9 cellular contexts compared by ENCODE assay signal in the genomic region with DNA sequence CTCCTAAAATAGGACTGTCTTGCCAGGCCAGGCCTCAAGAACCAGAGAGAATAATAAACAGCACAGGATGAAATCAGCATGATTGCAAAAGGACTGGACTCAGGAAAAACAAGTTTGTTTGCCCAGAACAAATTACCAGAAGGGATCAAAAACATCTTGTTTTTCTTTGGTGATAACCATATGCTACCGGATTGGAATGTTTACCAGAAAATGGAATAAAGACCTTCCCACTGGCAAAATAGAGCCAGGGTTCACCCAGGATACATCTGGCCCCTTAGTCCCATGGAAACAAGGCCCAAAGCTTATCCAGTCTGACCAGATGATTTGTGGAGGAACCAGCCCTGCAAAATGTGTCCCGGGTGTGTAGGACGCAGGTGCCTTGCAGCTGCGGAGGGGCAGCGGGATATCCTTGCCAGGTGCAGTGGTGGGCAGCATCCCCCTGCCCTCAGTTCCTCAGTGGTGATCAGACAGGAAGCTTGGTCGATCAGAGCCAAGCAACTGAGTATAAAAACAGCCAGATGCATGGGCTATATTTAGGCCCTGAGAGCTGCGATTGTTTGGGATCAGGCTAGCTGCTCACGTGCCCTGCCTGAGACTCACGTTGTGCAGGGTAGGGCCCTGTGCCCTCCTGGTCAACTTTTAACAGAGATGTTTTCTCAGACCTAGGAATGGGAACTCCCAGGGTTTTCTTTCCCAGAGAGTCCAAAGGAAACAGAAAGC. TPM values are rescaled to one million over a fixed set of nuclear protein-coding genes. Genes with fewer than 3 reads are reported as not detected.
A peak's percentile ranks its signal among the peaks of the same experiment; 100 is the strongest.
DNase-seq lines count a peak whose midpoint lies in the region; ATAC-seq and TF ChIP-seq lines count a peak whose summit lies in the region.
"Had no signal": no experiment of that assay in that cellular context is flagged by ENCODE, and none has a peak within 500 bp of the region (broad histone marks: within the 10 kb centered on the region; RNA-seq: fewer than 3 reads in every experiment).

No MANE protein-coding gene starts in this region.

- H3K36me3 Mint-ChIP-seq in brain: peaks cover 7% of the 10 kb centered on the region

- H3K4me2 ChIP-seq in GM23248 (ENCODE audit: unreplicated experiment): no peak overlapping the region

- peak overlapping the region in 4 of 5 experiments; percentile 44 to 86 (median 67) for H3K27ac Mint-ChIP-seq in brain

- peak overlapping the region; percentile 55 for H3K9ac ChIP-seq in GM23248

- H2AFZ ChIP-seq in GM23248: peak overlapping the region; percentile 80

- ATAC-seq in left colon: peak; percentile 14
- ATAC-seq in GM21423 (IDR thresholded peaks at IDR 0.05; ENCODE audit: unreplicated experiment): no peak
- ATAC-seq in HG03469 (IDR thresholded peaks at IDR 0.05; ENCODE audit: unreplicated experiment): no peak

- 23 to 29% methylated on average over 9 of the region's 9 CpGs for WGBS in GM23248 (ENCODE audit: low coverage in 1 of 2, low lambda C conversion rate in 2 of 2, missing lambda C conversion rate in 2 of 2), 2 experiments

- H3K9me3 Mint-ChIP-seq in brain: no peaks in the 10 kb centered on the region

- intact Hi-C loops in left colon (cut with DNase I, micrococcal nuclease): no loop called here

- no peaks in the 10 kb centered on the region for H3K79me2 ChIP-seq in GM23248 (ENCODE audit: insufficient read depth)

- H3K27ac ChIP-seq in GM23248: peak overlapping the region; percentile 65

- peaks cover 39% of the 10 kb centered on the region for H3K4me1 Mint-ChIP-seq in brain

- H3K4me1 ChIP-seq in GM23248 (ENCODE audit: insufficient read depth): peaks cover 39% of the 10 kb centered on the region

- H3K4me3 Mint-ChIP-seq in brain: peak overlapping the region in 1 of 5 experiments; percentile 30

- DNase-seq in GM23248 (peak; percentile 55), left colon (peak in 1 of 2 donors; percentile 53), HuH-7.5 (ENCODE audit: low spot score) (no peak), NOMO-1 treated with dmso at 0.1 percent for 144 hours (lab: John Stamatoyannopoulos, UW; ENCODE audit: unreplicated experiment) (no peak)
- peak; percentile 18 for DNase-seq in stimulated activated CD8-positive, alpha-beta memory T cell treated with anti-CD3 and anti-CD28 coated beads, Interleukin-4, amount 100 ng/mL, for 48 hours
- DNase-seq: NCI-H446 treated with DMSO at 0.1 percent for 48 hours had no signal

- H3K27me3 Mint-ChIP-seq in brain: peaks cover 15% of the 10 kb centered on the region

- no peaks in the 10 kb centered on the region for H3K9me2 ChIP-seq in GM23248 (ENCODE audit: insufficient read depth)

- H3K9me3 ChIP-seq in GM23248 (ENCODE audit: low read depth): no peaks in the 10 kb centered on the region

- H3K4me3 ChIP-seq in GM23248: no peak overlapping the region

- no peaks in the 10 kb centered on the region for H3K36me3 ChIP-seq in GM23248 (ENCODE audit: low read depth)

- H3F3A ChIP-seq in GM23248 (ENCODE audit: insufficient read depth): peaks cover 24% of the 10 kb centered on the region

- TF ChIP-seq CTCF in brain (conservative IDR thresholded peaks at IDR 0.05): no peak

- no peaks in the 10 kb centered on the region for H4K20me1 ChIP-seq in GM23248 (ENCODE audit: insufficient read depth)

- no peaks in the 10 kb centered on the region for H3K27me3 ChIP-seq in GM23248 (replicated peaks; ENCODE audit: insufficient read depth)

- in situ Hi-C loops in GM23248 (cut with MboI): loop anchor here (25.0 kb wide), 1 partner anchor 1334 kb away; no protein-coding TSS in a partner anchor

RNA-seq across cellular contexts. Expression of a gene that starts 4.6 kb away (rescaled TPM):
- 14.0 and 15.5 TPM in 2 replicates for total RNA-seq in GM23248 (2014; rRNA removed; shearing (Covaris generic))
- polyA plus RNA-seq in GM23248 (2016; fragmentation: Nextera tagmentation; extraction: Ambion mirVana): 16.7 and 17.3 TPM in 2 replicates
- 20.2 TPM for polyA plus RNA-seq in brain (ENCODE audit: insufficient read depth, low read depth, low replicate concordance)
- total RNA-seq in left colon: 10 to 100 TPM in 1 of 2 donors, 1 to 10 TPM in 1; 9.8 to 15.7 TPM

RNA-seq across cellular contexts. Expression of a gene that starts 17.5 kb away (rescaled TPM):
- total RNA-seq in GM23248 (2014; rRNA removed; shearing (Covaris generic)): 7.0 and 10.1 TPM in 2 replicates
- polyA plus RNA-seq in GM23248 (2016; fragmentation: Nextera tagmentation; extraction: Ambion mirVana): 10.2 and 13.8 TPM in 2 replicates
- polyA plus RNA-seq in brain (ENCODE audit: insufficient read depth, low read depth, low replicate concordance): 33.5 TPM
- total RNA-seq in left colon: 10 to 100 TPM; 13.4 to 17.1 TPM

RNA-seq across cellular contexts. Expression of a gene that starts 36.5 kb away (rescaled TPM):
- 1.0 and 2.1 TPM in 2 replicates for total RNA-seq in GM23248 (2014; rRNA removed; shearing (Covaris generic))
- polyA plus RNA-seq in GM23248 (2016; fragmentation: Nextera tagmentation; extraction: Ambion mirVana) (2.3 and 2.9 TPM in 2 replicates), brain (ENCODE audit: insufficient read depth, low read depth, low replicate concordance) (23.9 TPM)
- 10 to 100 TPM; 29.4 to 44.7 TPM for total RNA-seq in left colon

Comparison
In these comparisons a context has a peak if more than half of its experiments do, and no peak if none do; other contexts are left out.
1. DNase-seq: peak in GM23248 (single experiment) and stimulated activated CD8-positive, alpha-beta memory T cell treated with anti-CD3 and anti-CD28 coated beads, Interleukin-4, amount 100 ng/mL, for 48 hours (single experiment); none in HuH-7.5 (single experiment) and NOMO-1 treated with dmso at 0.1 percent for 144 hours (single experiment).